ENCODE assay signal across 1 cellular context in the genomic region with DNA sequence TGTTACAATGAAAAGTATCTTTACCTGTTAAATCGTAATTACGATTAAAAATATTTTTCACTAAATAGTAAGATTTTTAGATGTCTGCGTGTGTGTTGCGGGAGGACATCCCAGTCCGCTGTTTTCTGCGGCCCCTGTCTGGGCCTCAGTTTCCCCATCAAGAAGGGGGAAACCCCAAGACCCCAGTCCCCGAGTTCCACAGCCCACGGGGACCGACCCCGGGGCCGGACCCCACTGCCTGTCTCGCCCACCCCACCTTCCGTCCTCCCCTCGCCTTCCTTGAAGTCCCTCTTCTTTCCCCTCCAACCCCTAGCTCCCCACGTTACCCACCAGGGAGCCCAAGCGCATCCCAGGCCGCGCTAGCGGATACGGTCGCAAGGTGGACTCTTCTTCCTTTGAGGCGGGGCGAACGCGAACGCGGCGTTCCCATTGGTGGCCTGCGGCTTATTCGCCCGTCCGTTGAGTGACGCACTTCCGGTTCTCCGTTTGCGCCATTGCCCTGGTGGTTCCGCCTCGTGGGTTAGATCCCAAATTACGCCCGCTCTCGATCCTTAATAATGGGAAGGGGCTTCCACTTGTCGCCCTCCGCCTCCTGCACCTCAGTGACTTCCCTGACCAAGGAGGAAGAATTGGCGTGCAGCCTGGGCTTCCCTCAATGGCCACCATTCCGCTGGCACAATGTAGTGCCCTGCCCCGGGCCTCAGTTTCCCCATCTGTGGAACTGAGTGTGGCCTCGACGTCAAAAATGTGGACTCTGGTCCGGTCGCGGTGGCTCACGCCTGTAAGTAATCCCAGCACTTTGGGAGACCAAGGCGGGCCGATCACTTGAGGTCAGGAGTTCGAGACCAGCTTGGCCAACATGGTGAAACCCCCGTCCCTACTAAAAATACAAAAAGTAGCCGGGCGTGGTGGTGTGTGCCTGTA.
TF ChIP-seq lines count a peak whose summit lies in the region.

A gene with protein sequence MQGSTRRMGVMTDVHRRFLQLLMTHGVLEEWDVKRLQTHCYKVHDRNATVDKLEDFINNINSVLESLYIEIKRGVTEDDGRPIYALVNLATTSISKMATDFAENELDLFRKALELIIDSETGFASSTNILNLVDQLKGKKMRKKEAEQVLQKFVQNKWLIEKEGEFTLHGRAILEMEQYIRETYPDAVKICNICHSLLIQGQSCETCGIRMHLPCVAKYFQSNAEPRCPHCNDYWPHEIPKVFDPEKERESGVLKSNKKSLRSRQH (minus strand): TSS at position 397 of the 924 bp plus-strand sequence. CDS start 11,202 bp downstream, outside the sequence.

TF ChIP-seq in SK-N-SH, 30 proteins besides CTCF, POLR2A, EP300 and RAD21 (continued from another document):
- TF ChIP-seq, protein P1, sequence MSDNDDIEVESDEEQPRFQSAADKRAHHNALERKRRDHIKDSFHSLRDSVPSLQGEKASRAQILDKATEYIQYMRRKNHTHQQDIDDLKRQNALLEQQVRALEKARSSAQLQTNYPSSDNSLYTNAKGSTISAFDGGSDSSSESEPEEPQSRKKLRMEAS (IDR thresholded peaks at IDR 0.05; ENCODE audit: low read depth): peak; percentile 92
- TF ChIP-seq SMC3 (IDR thresholded peaks at IDR 0.05; ENCODE audit: low read depth, low read length): no peak
- peak; percentile 72 for TF ChIP-seq YY1 (IDR thresholded peaks at IDR 0.05; ENCODE audit: low read depth)
- TF ChIP-seq, protein P2, sequence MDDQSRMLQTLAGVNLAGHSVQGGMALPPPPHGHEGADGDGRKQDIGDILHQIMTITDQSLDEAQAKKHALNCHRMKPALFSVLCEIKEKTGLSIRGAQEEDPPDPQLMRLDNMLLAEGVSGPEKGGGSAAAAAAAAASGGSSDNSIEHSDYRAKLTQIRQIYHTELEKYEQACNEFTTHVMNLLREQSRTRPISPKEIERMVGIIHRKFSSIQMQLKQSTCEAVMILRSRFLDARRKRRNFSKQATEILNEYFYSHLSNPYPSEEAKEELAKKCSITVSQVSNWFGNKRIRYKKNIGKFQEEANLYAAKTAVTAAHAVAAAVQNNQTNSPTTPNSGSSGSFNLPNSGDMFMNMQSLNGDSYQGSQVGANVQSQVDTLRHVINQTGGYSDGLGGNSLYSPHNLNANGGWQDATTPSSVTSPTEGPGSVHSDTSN (IDR thresholded peaks at IDR 0.05): peak; percentile 99
- TF ChIP-seq JUND (IDR thresholded peaks at IDR 0.05): no peak
- peak; percentile 63 for TF ChIP-seq TAF1 (IDR thresholded peaks at IDR 0.05; ENCODE audit: borderline replicate concordance, low read depth, low read length)
- TF ChIP-seq, protein P3, sequence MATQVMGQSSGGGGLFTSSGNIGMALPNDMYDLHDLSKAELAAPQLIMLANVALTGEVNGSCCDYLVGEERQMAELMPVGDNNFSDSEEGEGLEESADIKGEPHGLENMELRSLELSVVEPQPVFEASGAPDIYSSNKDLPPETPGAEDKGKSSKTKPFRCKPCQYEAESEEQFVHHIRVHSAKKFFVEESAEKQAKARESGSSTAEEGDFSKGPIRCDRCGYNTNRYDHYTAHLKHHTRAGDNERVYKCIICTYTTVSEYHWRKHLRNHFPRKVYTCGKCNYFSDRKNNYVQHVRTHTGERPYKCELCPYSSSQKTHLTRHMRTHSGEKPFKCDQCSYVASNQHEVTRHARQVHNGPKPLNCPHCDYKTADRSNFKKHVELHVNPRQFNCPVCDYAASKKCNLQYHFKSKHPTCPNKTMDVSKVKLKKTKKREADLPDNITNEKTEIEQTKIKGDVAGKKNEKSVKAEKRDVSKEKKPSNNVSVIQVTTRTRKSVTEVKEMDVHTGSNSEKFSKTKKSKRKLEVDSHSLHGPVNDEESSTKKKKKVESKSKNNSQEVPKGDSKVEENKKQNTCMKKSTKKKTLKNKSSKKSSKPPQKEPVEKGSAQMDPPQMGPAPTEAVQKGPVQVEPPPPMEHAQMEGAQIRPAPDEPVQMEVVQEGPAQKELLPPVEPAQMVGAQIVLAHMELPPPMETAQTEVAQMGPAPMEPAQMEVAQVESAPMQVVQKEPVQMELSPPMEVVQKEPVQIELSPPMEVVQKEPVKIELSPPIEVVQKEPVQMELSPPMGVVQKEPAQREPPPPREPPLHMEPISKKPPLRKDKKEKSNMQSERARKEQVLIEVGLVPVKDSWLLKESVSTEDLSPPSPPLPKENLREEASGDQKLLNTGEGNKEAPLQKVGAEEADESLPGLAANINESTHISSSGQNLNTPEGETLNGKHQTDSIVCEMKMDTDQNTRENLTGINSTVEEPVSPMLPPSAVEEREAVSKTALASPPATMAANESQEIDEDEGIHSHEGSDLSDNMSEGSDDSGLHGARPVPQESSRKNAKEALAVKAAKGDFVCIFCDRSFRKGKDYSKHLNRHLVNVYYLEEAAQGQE (IDR thresholded peaks at IDR 0.05; ENCODE audit: low read depth, low read length): no peak
- TF ChIP-seq, protein P4, sequence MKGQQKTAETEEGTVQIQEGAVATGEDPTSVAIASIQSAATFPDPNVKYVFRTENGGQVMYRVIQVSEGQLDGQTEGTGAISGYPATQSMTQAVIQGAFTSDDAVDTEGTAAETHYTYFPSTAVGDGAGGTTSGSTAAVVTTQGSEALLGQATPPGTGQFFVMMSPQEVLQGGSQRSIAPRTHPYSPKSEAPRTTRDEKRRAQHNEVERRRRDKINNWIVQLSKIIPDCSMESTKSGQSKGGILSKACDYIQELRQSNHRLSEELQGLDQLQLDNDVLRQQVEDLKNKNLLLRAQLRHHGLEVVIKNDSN (IDR thresholded peaks at IDR 0.05; ENCODE audit: borderline replicate concordance, low read depth): no peak
- TF ChIP-seq NFIC (IDR thresholded peaks at IDR 0.05; ENCODE audit: borderline replicate concordance): no peak
- peak; percentile 67 for TF ChIP-seq ELF1 (IDR thresholded peaks at IDR 0.05)
- no peak; the same call in 1 of the 2 replicates for TF ChIP-seq MXI1 (IDR thresholded peaks at IDR 0.05; ENCODE audit: low read depth, low read length)
- peak; percentile 71 for TF ChIP-seq CHD2 (IDR thresholded peaks at IDR 0.05; ENCODE audit: low read length, partially characterized antibody)
- no peak for TF ChIP-seq RFX5 (IDR thresholded peaks at IDR 0.05; ENCODE audit: low read length)
- TF ChIP-seq RCOR1 (IDR thresholded peaks at IDR 0.05; ENCODE audit: low read length): no peak
- TF ChIP-seq FOXM1 (IDR thresholded peaks at IDR 0.05; ENCODE audit: low read depth): no peak
- TF ChIP-seq GABPA (IDR thresholded peaks at IDR 0.05; ENCODE audit: low read depth): peak; percentile 91
- TF ChIP-seq, protein P5, sequence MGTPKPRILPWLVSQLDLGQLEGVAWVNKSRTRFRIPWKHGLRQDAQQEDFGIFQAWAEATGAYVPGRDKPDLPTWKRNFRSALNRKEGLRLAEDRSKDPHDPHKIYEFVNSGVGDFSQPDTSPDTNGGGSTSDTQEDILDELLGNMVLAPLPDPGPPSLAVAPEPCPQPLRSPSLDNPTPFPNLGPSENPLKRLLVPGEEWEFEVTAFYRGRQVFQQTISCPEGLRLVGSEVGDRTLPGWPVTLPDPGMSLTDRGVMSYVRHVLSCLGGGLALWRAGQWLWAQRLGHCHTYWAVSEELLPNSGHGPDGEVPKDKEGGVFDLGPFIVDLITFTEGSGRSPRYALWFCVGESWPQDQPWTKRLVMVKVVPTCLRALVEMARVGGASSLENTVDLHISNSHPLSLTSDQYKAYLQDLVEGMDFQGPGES (IDR thresholded peaks at IDR 0.05; ENCODE audit: low read depth, low read length): no peak
